ENCODE assay signal across 11 cellular contexts in genomic region chr2:8408560-8409460, GRCh38.
DNase-seq lines count a peak whose midpoint lies in the region; ATAC-seq and TF ChIP-seq lines count a peak whose summit lies in the region.
"Had no signal": no experiment of that assay in that cellular context is flagged by ENCODE, and none has a peak within 500 bp of the region (broad histone marks: within the 10 kb centered on the region; RNA-seq: fewer than 3 reads in every experiment).

No MANE protein-coding gene starts in this region.

- no peaks in the 10 kb centered on the region for H3K36me3 Mint-ChIP-seq in CD4-positive, alpha-beta memory T cell
- no peaks in the 10 kb centered on the region for H3K36me3 Mint-ChIP-seq in activated naive CD4-positive, alpha-beta T cell treated with anti-CD3 and anti-CD28 coated beads, Interleukin-2, amount 50 U/mL, for 24 hours
- H3K36me3 Mint-ChIP-seq in endothelial cell (ENCODE audit: low read depth, unreplicated experiment), result no peaks in the 10 kb centered on the region

- DNase-seq in CD4-positive, alpha-beta memory T cell, result peak; percentile 10 to 80 (median 23)
- DNase-seq in endothelial cell (ENCODE audit: low spot score) (no peak), Ammon's horn (ENCODE audit: low spot score) (no peak), H4 (ENCODE audit: low spot score) (no peak), SIG-M5 treated with dmso at 0.1 percent for 504 hours (lab: John Stamatoyannopoulos, UW; ENCODE audit: unreplicated experiment) (no peak)
- DNase-seq: DND-41 had no signal

- peak overlapping the region; percentile 23; the same call in 1 of the 2 replicates for H2AFZ ChIP-seq in KMS-11 (ENCODE audit: low read depth)

- H3K36me3 ChIP-seq in CD4-positive, alpha-beta memory T cell (ENCODE audit: insufficient read depth, low read length), result no peaks in the 10 kb centered on the region
- no peaks in the 10 kb centered on the region for H3K36me3 ChIP-seq in KMS-11 (ENCODE audit: insufficient read depth)

- no peaks in the 10 kb centered on the region for H3K79me2 ChIP-seq in KMS-11 (ENCODE audit: insufficient read depth, low read depth)

- no peaks in the 10 kb centered on the region for H3K27me3 ChIP-seq in CD4-positive, alpha-beta memory T cell (ENCODE audit: insufficient read depth, low read length)
- no peaks in the 10 kb centered on the region; the same call in 1 of the 2 replicates for H3K27me3 ChIP-seq in KMS-11 (ENCODE audit: insufficient read depth, low read depth)

- no peaks in the 10 kb centered on the region for H3K9me3 ChIP-seq in CD4-positive, alpha-beta memory T cell (ENCODE audit: control insufficient read depth in 1 of 2, low read length in 2 of 2)

- peaks cover 9 to 32% (median 16%) of the 10 kb centered on the region in 4 donors for H3K4me1 Mint-ChIP-seq in CD4-positive, alpha-beta memory T cell
- H3K4me1 Mint-ChIP-seq in activated naive CD4-positive, alpha-beta T cell treated with anti-CD3 and anti-CD28 coated beads, Interleukin-2, amount 50 U/mL, for 24 hours, result peaks cover 17% of the 10 kb centered on the region
- peaks cover 13% of the 10 kb centered on the region for H3K4me1 Mint-ChIP-seq in endothelial cell (ENCODE audit: unreplicated experiment)

- peak overlapping the region; percentile 65 for H3K4me2 ChIP-seq in KMS-11

- H3K4me1 ChIP-seq in CD4-positive, alpha-beta memory T cell (ENCODE audit: insufficient read depth, low read length), result peaks cover 6% of the 10 kb centered on the region
- H3K4me1 ChIP-seq in KMS-11 (ENCODE audit: low read depth, poor library complexity, severe bottlenecking), result peaks cover 24% of the 10 kb centered on the region

- no peak for TF ChIP-seq CTCF in KMS-11 (conservative IDR thresholded peaks at IDR 0.05; ENCODE audit: low read depth, low read length)
- no peak for TF ChIP-seq CTCF in endothelial cell (IDR thresholded peaks at IDR 0.05; ENCODE audit: unreplicated experiment)

- peak overlapping the region; percentile 17; the same call in 1 of the 2 replicates for H3K9ac ChIP-seq in KMS-11

- no peak overlapping the region for H3K27ac ChIP-seq in CD4-positive, alpha-beta memory T cell (ENCODE audit: low read depth, low read length)
- peak overlapping the region; percentile 50 for H3K27ac ChIP-seq in KMS-11
- H3K27ac ChIP-seq: VCaP had no signal

- H3K27ac Mint-ChIP-seq in CD4-positive, alpha-beta memory T cell, result peak overlapping the region; percentile 6 to 92 (median 68)
- peak overlapping the region; percentile 87 for H3K27ac Mint-ChIP-seq in activated naive CD4-positive, alpha-beta T cell treated with anti-CD3 and anti-CD28 coated beads, Interleukin-2, amount 50 U/mL, for 24 hours
- H3K27ac Mint-ChIP-seq in endothelial cell (ENCODE audit: unreplicated experiment), result no peak overlapping the region

- H3K27me3 Mint-ChIP-seq in CD4-positive, alpha-beta memory T cell, result no peaks in the 10 kb centered on the region
- H3K27me3 Mint-ChIP-seq in activated naive CD4-positive, alpha-beta T cell treated with anti-CD3 and anti-CD28 coated beads, Interleukin-2, amount 50 U/mL, for 24 hours, result no peaks in the 10 kb centered on the region
- H3K27me3 Mint-ChIP-seq in endothelial cell (ENCODE audit: unreplicated experiment), result peaks cover 5% of the 10 kb centered on the region

- CTCF ChIA-PET in CD4-positive, alpha-beta memory T cell (lab: Charles Lee; ENCODE audit: partially characterized antibody), result interaction anchor here (0.9 to 1.3 kb wide), 2 partner anchors 8 to 9 kb away, joined by 4 read pairs; no protein-coding TSS in a partner anchor

- H4K20me1 ChIP-seq in KMS-11 (ENCODE audit: insufficient read depth), result no peaks in the 10 kb centered on the region

- ATAC-seq in GM21390 (IDR thresholded peaks at IDR 0.05; ENCODE audit: unreplicated experiment), result peak; percentile 90

- intact Hi-C loops in CD4-positive, alpha-beta memory T cell (cut with micrococcal nuclease), result no loop called here

- POLR2A ChIA-PET in CD4-positive, alpha-beta memory T cell (lab: Charles Lee; ENCODE audit: partially characterized antibody), result no interaction called here

- no peak overlapping the region for H3K4me3 ChIP-seq in CD4-positive, alpha-beta memory T cell (ENCODE audit: low read length in 2 of 2)
- H3K4me3 ChIP-seq in KMS-11 (IDR thresholded peaks at IDR 0.05; ENCODE audit: insufficient read depth, low read depth, low read length), result no peak overlapping the region
- H3K4me3 ChIP-seq: lung had no signal

- H3K4me3 Mint-ChIP-seq in CD4-positive, alpha-beta memory T cell, result peak overlapping the region in 6 of 8 donors; percentile 16 to 69 (median 46)
- H3K4me3 Mint-ChIP-seq in activated naive CD4-positive, alpha-beta T cell treated with anti-CD3 and anti-CD28 coated beads, Interleukin-2, amount 50 U/mL, for 24 hours, result peak overlapping the region; percentile 19
- no peak overlapping the region for H3K4me3 Mint-ChIP-seq in endothelial cell (ENCODE audit: unreplicated experiment)

- H3K9me3 Mint-ChIP-seq in CD4-positive, alpha-beta memory T cell, result peaks cover 0 to 2% (median 0%) of the 10 kb centered on the region in 8 donors
- no peaks in the 10 kb centered on the region for H3K9me3 Mint-ChIP-seq in activated naive CD4-positive, alpha-beta T cell treated with anti-CD3 and anti-CD28 coated beads, Interleukin-2, amount 50 U/mL, for 24 hours
- no peaks in the 10 kb centered on the region for H3K9me3 Mint-ChIP-seq in endothelial cell (ENCODE audit: unreplicated experiment)

Comparison
In these comparisons a context has a peak if more than half of its experiments do, and no peak if none do; other contexts are left out.
1. DNase-seq: peak in CD4-positive, alpha-beta memory T cell (5 of 5); none in endothelial cell (single experiment), Ammon's horn (single experiment), H4 (single experiment) and SIG-M5 treated with dmso at 0.1 percent for 504 hours (single experiment).